Comparison of ENCODE assay signal across 31 cellular contexts in genomic region chr22:30254307-30254706, GRCh38. TPM values are rescaled to one million over a fixed set of nuclear protein-coding genes. Genes with fewer than 3 reads are reported as not detected.
DNase-seq lines count a peak whose midpoint lies in the region; ATAC-seq, FAIRE-seq and TF ChIP-seq lines count a peak whose summit lies in the region.
"Had no signal": no experiment of that assay in that cellular context is flagged by ENCODE, and none has a peak within 500 bp of the region (broad histone marks: within the 10 kb centered on the region; RNA-seq: fewer than 3 reads in every experiment).

No MANE protein-coding gene starts in this region.

- H4K20me1 ChIP-seq in HepG2 (ENCODE audit: insufficient read depth, low read length) = no peaks in the 10 kb centered on the region

- no peak for TF ChIP-seq RAD21 in HepG2 (CRISPR knock-in tag; IDR thresholded peaks at IDR 0.05)

- POLR2A ChIA-PET in HepG2 (lab: Yijun Ruan, JAX) = no interaction called here

- no peaks in the 10 kb centered on the region for H3K79me2 ChIP-seq in HepG2 (ENCODE audit: insufficient read depth, low read length)

- H3K27me3 ChIP-seq in HepG2 (ENCODE audit: control insufficient read depth in 1 of 2, insufficient read depth in 2 of 2, low read length in 2 of 2) = peaks cover 2 to 12% of the 10 kb centered on the region in 2 experiments; a peak in 3 of 5 replicates
- H3K27me3 ChIP-seq in right lobe of liver = no peaks in the 10 kb centered on the region
- H3K27me3 ChIP-seq: cardiac muscle cell, ovary, upper lobe of right lung had no signal

- H3K4me1 ChIP-seq in HepG2 (ENCODE audit: insufficient read depth, low read length) = peaks cover 61% of the 10 kb centered on the region
- no peaks in the 10 kb centered on the region for H3K4me1 ChIP-seq in right lobe of liver

- no peak for ATAC-seq in HepG2
- ATAC-seq in right lobe of liver = no peak
- ATAC-seq in GM21526 (IDR thresholded peaks at IDR 0.05; ENCODE audit: low FRiP score, unreplicated experiment) = no peak
- ATAC-seq: natural killer cell, right cardiac atrium, upper lobe of right lung had no signal

- no TSS peak for BruUV-seq in HepG2 (replicated peaks; lab: Mats Ljungman, UMichigan)

- H3K9me3 ChIP-seq in HepG2 (ENCODE audit: low read length) (no peaks in the 10 kb centered on the region), right lobe of liver (no peaks in the 10 kb centered on the region)
- H3K9me3 ChIP-seq: heart right ventricle, ovary, upper lobe of right lung had no signal

- intact Hi-C loops in HepG2 (cut with micrococcal nuclease; ENCODE audit: unreplicated experiment) = no loop called here
- intact Hi-C loops in right lobe of liver (cut with DNase I) = no loop called here

- H3K4me3 ChIP-seq in HepG2 (replicated peaks in 1 of 3; ENCODE audit: insufficient read depth in 1 of 3, low read depth in 2 of 3, low read length in 3 of 3) (no peak overlapping the region), right lobe of liver (no peak overlapping the region)
- H3K4me3 ChIP-seq: cardiac muscle cell, heart right ventricle, ovary, upper lobe of right lung had no signal

- TF ChIP-seq EP300 in HepG2 (IDR thresholded peaks at IDR 0.05; ENCODE audit: low read depth in 2 of 2, low read length in 2 of 2) (no peak), HepG2 (CRISPR knock-in tag; IDR thresholded peaks at IDR 0.05; ENCODE audit: borderline replicate concordance) (no peak)

- no peak for TF ChIP-seq CTCF in HepG2 (CRISPR knock-in tag; IDR thresholded peaks at IDR 0.05)
- no peak for TF ChIP-seq CTCF in right lobe of liver (IDR thresholded peaks at IDR 0.05)
- no peak for TF ChIP-seq CTCF in GM20000 (IDR thresholded peaks at IDR 0.05; ENCODE audit: extremely low read depth, missing control alignments)

- WGBS in HepG2 (ENCODE audit: low lambda C conversion rate) = 81% methylated on average over 3 of the region's 6 CpGs
- 60% methylated on average over 3 of the region's 6 CpGs for WGBS in right lobe of liver (ENCODE audit: insufficient coverage, low coverage, low lambda C conversion rate, missing lambda C conversion rate)

- H3K36me3 ChIP-seq in HepG2 (replicated peaks in 1 of 2; ENCODE audit: control insufficient read depth in 1 of 2, insufficient read depth in 2 of 2, low read length in 2 of 2) = no peaks in the 10 kb centered on the region
- H3K36me3 ChIP-seq in right lobe of liver = no peaks in the 10 kb centered on the region
- H3K36me3 ChIP-seq: cardiac muscle cell, heart right ventricle, ovary, upper lobe of right lung had no signal

- in situ Hi-C loops in HepG2 (cut with HindIII; ENCODE audit: extremely low pct_ligation_motif_present, low pct_unique_long_range_greater_than_20kb) = no loop called here

- DNase-seq in HepG2 (ENCODE audit: low spot score) = no peak
- no peak for DNase-seq in right lobe of liver
- DNase-seq in RCC 7860 (ENCODE audit: low spot score) = peak; percentile 85
- peak; percentile 33 for DNase-seq in kidney tubule cell (ENCODE audit: low spot score)
- no peak for DNase-seq in GM20000 (ENCODE audit: low spot score)
- DNase-seq in NCI-H2227 (lab: John Stamatoyannopoulos, UW; ENCODE audit: unreplicated experiment) = no peak
- no peak for DNase-seq in activated T-cell treated with anti-CD3 and anti-CD28 coated beads, Interleukin-2, amount 50 U/mL, for 1 hour
- DNase-seq: activated CD4-positive, alpha-beta memory T cell treated with anti-CD3 and anti-CD28 coated beads for 36 hours; activated naive CD4-positive, alpha-beta T cell; activated T-cell treated with anti-CD3 and anti-CD28 coated beads for 4 hours; amniotic stem cell; CD4-positive, CD25-positive, alpha-beta regulatory T cell; dermis blood vessel endothelial cell; DMS153; HCEC 1CT; heart right ventricle; natural killer cell; NCI-H1092; NCI-H2029 treated with DMSO at 0.1 percent for 48 hours; NCI-H345; NCI-H774; ovary; SHP77 treated with DMSO at 0.1 percent for 48 hours; T-helper 1 cell; upper lobe of right lung had no signal

- no peak for FAIRE-seq in HepG2 (lab: Jason Lieb, UNC)
- FAIRE-seq in RCC 7860 (lab: Jason Lieb, UNC) = peak; percentile 57

- no peak overlapping the region for H2AFZ ChIP-seq in HepG2 (ENCODE audit: low read length)

- no peak overlapping the region for H3K9ac ChIP-seq in HepG2 (ENCODE audit: insufficient read depth, low read depth, low read length)

- no peak overlapping the region for H3K4me2 ChIP-seq in HepG2 (ENCODE audit: low read depth, low read length)

- TF ChIP-seq POLR2A in HepG2 (IDR thresholded peaks at IDR 0.05; ENCODE audit: insufficient read depth in 1 of 2, low read depth in 2 of 2, low read length in 2 of 2) (no peak), right lobe of liver (IDR thresholded peaks at IDR 0.05) (no peak)

- CTCF ChIA-PET in HepG2 (lab: Yijun Ruan, JAX; ENCODE audit: low intra/inter-chr PET ratio, low total read pairs) = no interaction called here

- H3K27ac ChIP-seq in HepG2 (ENCODE audit: extremely low read length, insufficient read depth, low read length) (no peak overlapping the region), right lobe of liver (no peak overlapping the region)
- H3K27ac ChIP-seq: cardiac muscle cell, ovary, VCaP had no signal

RNA-seq across cellular contexts. Expression of gene LIF, which starts 7.7 kb away (rescaled TPM):
- total RNA-seq in HepG2 (2016; rRNA removed; fragmentation: Illumina TruSeq; extraction: Trizol) = 1.5 and 3.6 TPM in 2 replicates
- total RNA-seq in HepG2 (2016; cell fraction: cytosol; rRNA removed; fragmentation: Illumina TruSeq; extraction: Trizol; ENCODE audit: low read depth) = 0.53 and 1.6 TPM in 2 replicates
- 1.7 and 3.2 TPM in 2 replicates for total RNA-seq in HepG2 (2016; cell fraction: insoluble cytoplasmic fraction; rRNA removed; fragmentation: Illumina TruSeq; extraction: Trizol)
- 2.6 TPM in 2 replicates for total RNA-seq in HepG2 (2016; cell fraction: membrane; rRNA removed; fragmentation: Illumina TruSeq; extraction: Trizol)
- total RNA-seq in HepG2 (2016; cell fraction: nucleus; rRNA removed; fragmentation: Illumina TruSeq; extraction: Trizol) = 5.2 and 5.5 TPM in 2 replicates
- 8.5 and 12.1 TPM in 2 replicates for polyA plus RNA-seq in HepG2 (2011; rRNA removed)
- 3.0 and 4.2 TPM in 2 replicates for polyA plus RNA-seq in HepG2 (2011; cell fraction: cytosol; rRNA removed)
- polyA plus RNA-seq in HepG2 (2011; cell fraction: nucleus; rRNA removed) = 48.8 and 59.2 TPM in 2 replicates
- 1.4 and 5.2 TPM in 2 replicates for polyA plus RNA-seq in HepG2 (2012)
- polyA plus RNA-seq in HepG2 (2016; cell fraction: cytosol; fragmentation: Illumina TruSeq; extraction: Trizol; ENCODE audit: low read depth) = 0.17 and 0.26 TPM in 2 replicates
- 1.1 and 1.3 TPM in 2 replicates for polyA plus RNA-seq in HepG2 (2016; cell fraction: insoluble cytoplasmic fraction; fragmentation: Illumina TruSeq; extraction: Trizol; ENCODE audit: low read depth)
- 0.64 and 0.93 TPM in 2 replicates for polyA plus RNA-seq in HepG2 (2016; cell fraction: membrane; fragmentation: Illumina TruSeq; extraction: Trizol; ENCODE audit: low read depth)
- polyA plus RNA-seq in HepG2 (2016; cell fraction: nucleus; fragmentation: Illumina TruSeq; extraction: Trizol; ENCODE audit: insufficient read depth, low read depth) = 13.6 and 20.3 TPM in 2 replicates
- 11.5 and 35.1 TPM in 2 replicates for polyA minus RNA-seq in HepG2 (2011; rRNA and poly(A)+ RNA removed; ENCODE audit: low replicate concordance)
- 3.8 and 5.5 TPM in 2 replicates for polyA minus RNA-seq in HepG2 (2011; cell fraction: cytosol; rRNA and poly(A)+ RNA removed)
- polyA minus RNA-seq in HepG2 (2011; cell fraction: nucleus; rRNA and poly(A)+ RNA removed) = 4.1 and 7.1 TPM in 2 replicates
- 1 to 10 TPM in 3 of 6 experiments, under 1 TPM in 1, not detected in 2; 0.15 to 2.0 (median 1.6) TPM for total RNA-seq in right lobe of liver
- polyA plus RNA-seq: CD4-positive, CD25-positive, alpha-beta regulatory T cell had no signal

RNA-seq across cellular contexts. Expression of gene OSM, which starts 12.3 kb away (rescaled TPM):
- total RNA-seq in HepG2 (2016; rRNA removed; fragmentation: Illumina TruSeq; extraction: Trizol) = not detected in 2 replicates
- not detected in 2 replicates for total RNA-seq in HepG2 (2016; cell fraction: cytosol; rRNA removed; fragmentation: Illumina TruSeq; extraction: Trizol; ENCODE audit: low read depth)
- total RNA-seq in HepG2 (2016; cell fraction: insoluble cytoplasmic fraction; rRNA removed; fragmentation: Illumina TruSeq; extraction: Trizol) = not detected in 2 replicates
- not detected in 2 replicates for total RNA-seq in HepG2 (2016; cell fraction: membrane; rRNA removed; fragmentation: Illumina TruSeq; extraction: Trizol)
- not detected in 2 replicates for total RNA-seq in HepG2 (2016; cell fraction: nucleus; rRNA removed; fragmentation: Illumina TruSeq; extraction: Trizol)
- polyA plus RNA-seq in HepG2 (2011; rRNA removed) = 0.07 TPM in 1 of 2 replicates, not detected in the other
- 0.05 TPM in 1 of 2 replicates, not detected in the other for polyA plus RNA-seq in HepG2 (2011; cell fraction: cytosol; rRNA removed)
- polyA plus RNA-seq in HepG2 (2011; cell fraction: nucleus; rRNA removed) = not detected in 2 replicates
- 0.07 TPM in 1 of 2 replicates, not detected in the other for polyA plus RNA-seq in HepG2 (2012)
- not detected in 2 replicates for polyA plus RNA-seq in HepG2 (2016; cell fraction: cytosol; fragmentation: Illumina TruSeq; extraction: Trizol; ENCODE audit: low read depth)
- polyA plus RNA-seq in HepG2 (2016; cell fraction: insoluble cytoplasmic fraction; fragmentation: Illumina TruSeq; extraction: Trizol; ENCODE audit: low read depth) = not detected in 2 replicates
- not detected in 2 replicates for polyA plus RNA-seq in HepG2 (2016; cell fraction: membrane; fragmentation: Illumina TruSeq; extraction: Trizol; ENCODE audit: low read depth)
- polyA plus RNA-seq in HepG2 (2016; cell fraction: nucleus; fragmentation: Illumina TruSeq; extraction: Trizol; ENCODE audit: insufficient read depth, low read depth) = not detected in 2 replicates
- not detected in 2 replicates for polyA minus RNA-seq in HepG2 (2011; rRNA and poly(A)+ RNA removed; ENCODE audit: low replicate concordance)
- not detected in 2 replicates for polyA minus RNA-seq in HepG2 (2011; cell fraction: cytosol; rRNA and poly(A)+ RNA removed)
- not detected in 2 replicates for polyA minus RNA-seq in HepG2 (2011; cell fraction: nucleus; rRNA and poly(A)+ RNA removed)
- under 1 TPM in 4 of 6 experiments, not detected in 2; 0.10 to 0.75 (median 0.19) TPM for total RNA-seq in right lobe of liver
- total RNA-seq: cardiac muscle cell, dermis blood vessel endothelial cell, LHCN-M2 had no signal
- polyA plus RNA-seq: AG04450, cardiac muscle cell had no signal

RNA-seq across cellular contexts. Expression of gene CASTOR1, which starts 35.0 kb away (rescaled TPM):
- total RNA-seq in HepG2 (2016; rRNA removed; fragmentation: Illumina TruSeq; extraction: Trizol) = 1.1 and 2.6 TPM in 2 replicates
- 0.81 and 0.88 TPM in 2 replicates for total RNA-seq in HepG2 (2016; cell fraction: cytosol; rRNA removed; fragmentation: Illumina TruSeq; extraction: Trizol; ENCODE audit: low read depth)
- total RNA-seq in HepG2 (2016; cell fraction: insoluble cytoplasmic fraction; rRNA removed; fragmentation: Illumina TruSeq; extraction: Trizol) = 0.70 and 1.2 TPM in 2 replicates
- 2.4 and 2.9 TPM in 2 replicates for total RNA-seq in HepG2 (2016; cell fraction: membrane; rRNA removed; fragmentation: Illumina TruSeq; extraction: Trizol)
- total RNA-seq in HepG2 (2016; cell fraction: nucleus; rRNA removed; fragmentation: Illumina TruSeq; extraction: Trizol) = 1.6 and 2.3 TPM in 2 replicates
- 4.4 and 6.2 TPM in 2 replicates for polyA plus RNA-seq in HepG2 (2011; rRNA removed)
- polyA plus RNA-seq in HepG2 (2011; cell fraction: cytosol; rRNA removed) = 2.6 and 3.9 TPM in 2 replicates
- polyA plus RNA-seq in HepG2 (2011; cell fraction: nucleus; rRNA removed) = 14.3 and 18.8 TPM in 2 replicates
- 2.3 and 2.7 TPM in 2 replicates for polyA plus RNA-seq in HepG2 (2012)
- polyA plus RNA-seq in HepG2 (2016; cell fraction: cytosol; fragmentation: Illumina TruSeq; extraction: Trizol; ENCODE audit: low read depth) = 0.41 and 0.72 TPM in 2 replicates
- 0.73 and 1.3 TPM in 2 replicates for polyA plus RNA-seq in HepG2 (2016; cell fraction: insoluble cytoplasmic fraction; fragmentation: Illumina TruSeq; extraction: Trizol; ENCODE audit: low read depth)
- polyA plus RNA-seq in HepG2 (2016; cell fraction: membrane; fragmentation: Illumina TruSeq; extraction: Trizol; ENCODE audit: low read depth) = 0.99 and 1.3 TPM in 2 replicates
- polyA plus RNA-seq in HepG2 (2016; cell fraction: nucleus; fragmentation: Illumina TruSeq; extraction: Trizol; ENCODE audit: insufficient read depth, low read depth) = 2.4 TPM in 1 of 2 replicates, not detected in the other
- 1.4 and 5.7 TPM in 2 replicates for polyA minus RNA-seq in HepG2 (2011; rRNA and poly(A)+ RNA removed; ENCODE audit: low replicate concordance)
- 0.97 and 1.6 TPM in 2 replicates for polyA minus RNA-seq in HepG2 (2011; cell fraction: cytosol; rRNA and poly(A)+ RNA removed)
- polyA minus RNA-seq in HepG2 (2011; cell fraction: nucleus; rRNA and poly(A)+ RNA removed) = 2.3 and 2.9 TPM in 2 replicates
- 1 to 10 TPM in 5 of 6 experiments, under 1 TPM in 1; 0.86 to 8.6 (median 4.0) TPM for total RNA-seq in right lobe of liver

Comparison
In these comparisons a context has a peak if more than half of its experiments do, and no peak if none do; other contexts are left out.
1. DNase-seq: peak in RCC 7860 (single experiment) and kidney tubule cell (single experiment); none in HepG2 (single experiment), right lobe of liver (0 of 3), GM20000 (single experiment), NCI-H2227 (single experiment) and activated T-cell treated with anti-CD3 and anti-CD28 coated beads, Interleukin-2, amount 50 U/mL, for 1 hour (single experiment).